Comparison of ENCODE assay signal across 23 cellular contexts in the genomic region with DNA sequence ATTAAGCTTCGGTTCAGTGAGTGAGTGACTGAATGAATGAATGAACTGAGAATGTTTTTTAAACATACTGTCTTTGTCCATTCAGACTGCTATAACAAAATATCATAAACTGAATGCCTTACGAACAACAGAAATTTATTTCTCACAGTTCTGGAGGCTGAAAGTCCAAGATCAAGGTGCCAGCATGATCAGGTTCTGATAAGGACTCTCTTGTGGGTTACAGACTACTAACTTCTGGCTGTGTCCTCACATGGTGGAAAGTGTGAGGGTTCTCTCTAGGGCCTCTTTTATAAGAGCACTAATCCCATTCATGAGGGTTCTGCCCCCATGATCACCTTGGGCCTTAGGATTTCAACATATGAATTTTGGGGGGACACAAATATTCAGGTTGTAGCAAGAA.
"Had no signal": no experiment of that assay in that cellular context is flagged by ENCODE, and none has a peak within 500 bp of the region (broad histone marks: within the 10 kb centered on the region; RNA-seq: fewer than 3 reads in every experiment).

No MANE protein-coding gene starts in this region.

- ATAC-seq: left colon; left lung; lower lobe of right lung; mucosa of descending colon; naive thymus-derived CD4-positive, alpha-beta T cell; natural killer cell treated with Interleukin-12 subunit alpha and Interleukin-12 subunit beta and Interleukin-15 and Interleukin-18, amount 100 ng/mL, for 72 hours; right lobe of liver had no signal

- H3K27ac ChIP-seq: left lung, lower lobe of right lung, ovary, right atrium auricular region, right lobe of liver, suprapubic skin, thoracic aorta, tibial artery, uterus had no signal

- DNase-seq: hippocampal formation; left colon; lower lobe of right lung; mammary epithelial cell; midbrain; mucosa of descending colon; naive thymus-derived CD4-positive, alpha-beta T cell; ovary; right lobe of liver; stimulated activated CD4-positive, alpha-beta T cell treated with anti-CD3 and anti-CD28 coated beads, Interleukin-1b, Interleukin-23, amount 100 ng/mL, for 48 hours; stimulated activated CD4-positive, alpha-beta T cell treated with anti-CD3 and anti-CD28 coated beads, Interleukin-2, amount 100 ng/mL, for 48 hours; stimulated activated CD4-positive, alpha-beta T cell treated with anti-CD3 and anti-CD28 coated beads, Interleukin-4, amount 100 ng/mL, for 4 hours; stimulated activated CD8-positive, alpha-beta memory T cell treated with anti-CD3 and anti-CD28 coated beads, Interleukin-4, amount 100 ng/mL, for 48 hours; stimulated activated naive CD4-positive, alpha-beta T cell; tibial artery; uterus had no signal

- H3K27me3 ChIP-seq: left lung, ovary, right atrium auricular region, right lobe of liver, suprapubic skin, uterus had no signal

- H3K4me3 ChIP-seq: left lung, lower lobe of right lung, mucosa of descending colon, ovary, right atrium auricular region, right lobe of liver, smooth muscle cell, suprapubic skin, thoracic aorta, tibial artery, uterus had no signal

- H3K36me3 ChIP-seq: left lung, lower lobe of right lung, ovary, right atrium auricular region, right lobe of liver, suprapubic skin, thoracic aorta, tibial artery, uterus had no signal

- H3K9me3 ChIP-seq: left lung, lower lobe of right lung, mucosa of descending colon, ovary, right atrium auricular region, right lobe of liver, suprapubic skin, thoracic aorta, tibial artery, uterus had no signal

- H3K4me1 ChIP-seq: left lung, right atrium auricular region, right lobe of liver, suprapubic skin, tibial artery, uterus had no signal

- FAIRE-seq: keratinocyte had no signal

- H3K4me2 ChIP-seq: smooth muscle cell had no signal
